Comparison of ENCODE assay signal across 3 cellular contexts in genomic region chr20:31921480-31921879, GRCh38.
TF ChIP-seq lines count a peak whose summit lies in the region.

No MANE protein-coding gene starts in this region.

TF ChIP-seq in HEK293, 187 proteins besides CTCF, POLR2A, EP300 and RAD21:
- peak; percentile 94 for TF ChIP-seq ZNF146 (tag by site-specific recombination; IDR thresholded peaks at IDR 0.05)
TF ChIP-seq in HEK293: peak in this region for 1; not testable (repeated sequence) for 186.

TF ChIP-seq in K562, 482 proteins besides CTCF, POLR2A, EP300 and RAD21:
- TF ChIP-seq ZNF146 (CRISPR knock-in tag; IDR thresholded peaks at IDR 0.05; ENCODE audit: unreplicated experiment), result peak; percentile 29

TF ChIP-seq in HepG2, 621 proteins besides CTCF, POLR2A, EP300 and RAD21:
- TF ChIP-seq, protein P1, sequence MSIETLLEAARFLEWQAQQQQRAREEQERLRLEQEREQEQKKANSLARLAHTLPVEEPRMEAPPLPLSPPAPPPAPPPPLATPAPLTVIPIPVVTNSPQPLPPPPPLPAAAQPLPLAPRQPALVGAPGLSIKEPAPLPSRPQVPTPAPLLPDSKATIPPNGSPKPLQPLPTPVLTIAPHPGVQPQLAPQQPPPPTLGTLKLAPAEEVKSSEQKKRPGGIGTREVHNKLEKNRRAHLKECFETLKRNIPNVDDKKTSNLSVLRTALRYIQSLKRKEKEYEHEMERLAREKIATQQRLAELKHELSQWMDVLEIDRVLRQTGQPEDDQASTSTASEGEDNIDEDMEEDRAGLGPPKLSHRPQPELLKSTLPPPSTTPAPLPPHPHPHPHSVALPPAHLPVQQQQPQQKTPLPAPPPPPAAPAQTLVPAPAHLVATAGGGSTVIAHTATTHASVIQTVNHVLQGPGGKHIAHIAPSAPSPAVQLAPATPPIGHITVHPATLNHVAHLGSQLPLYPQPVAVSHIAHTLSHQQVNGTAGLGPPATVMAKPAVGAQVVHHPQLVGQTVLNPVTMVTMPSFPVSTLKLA (IDR thresholded peaks at IDR 0.05), result 0 out of 2 replicates have a peak, but pooled peaks have one; percentile 2
TF ChIP-seq in HepG2: peak in this region for 1; not testable (repeated sequence) for 620.
